In the genomic region with DNA sequence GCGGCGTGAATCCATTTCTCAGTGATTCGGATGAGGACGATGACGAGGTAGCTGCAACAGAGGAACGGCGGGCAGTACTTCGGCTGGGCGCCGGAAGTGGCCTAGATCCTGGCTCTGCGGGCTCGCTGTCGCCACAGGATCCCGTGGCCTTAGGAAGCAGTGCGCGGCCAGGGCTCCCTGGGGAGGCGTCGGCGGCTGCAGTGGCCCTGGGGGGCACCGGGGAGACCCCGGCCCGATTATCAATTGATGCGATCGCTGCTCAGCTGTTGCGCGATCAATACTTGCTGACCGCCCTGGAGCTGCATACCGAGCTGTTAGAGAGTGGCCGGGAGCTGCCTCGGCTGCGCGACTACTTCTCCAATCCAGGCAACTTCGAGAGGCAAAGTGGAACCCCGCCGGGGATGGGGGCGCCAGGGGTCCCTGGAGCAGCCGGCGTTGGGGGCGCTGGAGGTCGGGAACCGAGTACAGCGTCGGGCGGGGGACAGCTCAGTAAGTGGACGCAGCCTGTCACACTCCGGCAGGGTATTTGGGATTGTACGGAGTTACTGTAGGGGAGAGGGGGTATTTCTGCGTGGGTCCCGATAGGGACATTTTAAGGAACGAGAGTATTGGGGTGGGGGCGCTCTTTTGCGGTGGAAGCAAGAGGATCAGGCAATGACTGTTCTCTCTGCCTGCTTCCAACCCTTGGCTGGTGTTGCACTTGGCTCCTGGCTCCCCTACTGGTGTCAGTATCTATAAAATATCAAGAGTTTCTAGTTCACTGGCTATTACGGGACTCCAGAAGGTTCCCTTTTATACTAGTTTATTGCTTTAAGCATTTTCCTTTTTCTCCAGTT, we compare ENCODE assay signal across 8 cellular contexts. TPM values are rescaled to one million over a fixed set of nuclear protein-coding genes. Genes with fewer than 3 reads are reported as not detected.
DNase-seq lines count a peak whose midpoint lies in the region; ATAC-seq and TF ChIP-seq lines count a peak whose summit lies in the region.

No MANE protein-coding gene starts in this region.

- peak overlapping the region; percentile 48 for H3K27ac ChIP-seq in subcutaneous abdominal adipose tissue (ENCODE audit: low read depth, low read length)

- H3K36me3 Mint-ChIP-seq in activated B cell treated with CpG ODN at 0.5 μM for 24 hours (ENCODE audit: low read depth) (peaks cover 34% of the 10 kb centered on the region), memory B cell (peaks cover 11% of the 10 kb centered on the region)

- H3K36me3 ChIP-seq in subcutaneous abdominal adipose tissue (ENCODE audit: control insufficient read depth in 5 of 5, insufficient read depth in 5 of 5, low read length in 5 of 5) = no peaks in the 10 kb centered on the region

- peaks cover 3 to 47% (median 40%) of the 10 kb centered on the region in 5 donors for H3K4me1 ChIP-seq in subcutaneous abdominal adipose tissue (ENCODE audit: control insufficient read depth in 5 of 5, insufficient read depth in 5 of 5, low read length in 5 of 5)

- no peaks in the 10 kb centered on the region for H3K9me3 Mint-ChIP-seq in activated B cell treated with CpG ODN at 0.5 μM for 24 hours
- no peaks in the 10 kb centered on the region for H3K9me3 Mint-ChIP-seq in memory B cell

- H3K4me3 Mint-ChIP-seq in activated B cell treated with CpG ODN at 0.5 μM for 24 hours (peak overlapping the region; percentile 98), memory B cell (peak overlapping the region; percentile 89)

- CTCF ChIA-PET in activated B cell treated with CpG ODN at 0.5 μM for 24 hours (lab: Charles Lee) = interaction anchor here (0.7 to 9.5 kb wide), 2 partner anchors 10 to 61 kb away, joined by 3 to 93 read pairs; no protein-coding TSS in a partner anchor

- H3K27me3 ChIP-seq in subcutaneous abdominal adipose tissue (ENCODE audit: control insufficient read depth in 5 of 5, insufficient read depth in 4 of 5, low read length in 5 of 5) = no peaks in the 10 kb centered on the region

- ATAC-seq in activated B cell treated with CpG ODN at 0.5 μM for 24 hours (ENCODE audit: low read depth) (no peak), memory B cell (ENCODE audit: low read depth) (no peak), GM18517 (IDR thresholded peaks at IDR 0.05; ENCODE audit: unreplicated experiment) (no peak)

- H3K27me3 Mint-ChIP-seq in activated B cell treated with CpG ODN at 0.5 μM for 24 hours = no peaks in the 10 kb centered on the region
- H3K27me3 Mint-ChIP-seq in memory B cell = no peaks in the 10 kb centered on the region

- DNase-seq in COR-L47 (lab: John Stamatoyannopoulos, UW) (peak; percentile 70), GM20000 (ENCODE audit: low spot score) (peak; percentile 12), MV-4-11 (lab: John Stamatoyannopoulos, UW) (peak; percentile 53), activated B cell treated with CpG ODN at 0.5 μM for 24 hours (no peak), memory B cell (ENCODE audit: low spot score in 2 of 2) (peak; percentile 9 to 13)
- DNase-seq in effector CD4-positive, alpha-beta T cell = peak; percentile 4

- peaks cover 65% of the 10 kb centered on the region for H3K4me1 Mint-ChIP-seq in activated B cell treated with CpG ODN at 0.5 μM for 24 hours
- peaks cover 35% of the 10 kb centered on the region for H3K4me1 Mint-ChIP-seq in memory B cell

- H3K4me3 ChIP-seq in subcutaneous abdominal adipose tissue (ENCODE audit: low read depth in 1 of 5, low read length in 5 of 5) = peak overlapping the region; percentile 83 to 100 (median 100)

- POLR2A ChIA-PET in activated B cell treated with CpG ODN at 0.5 μM for 24 hours (lab: Charles Lee) = interaction anchor here (0.6 to 2.0 kb wide), 11 partner anchors 10 to 1234 kb away, joined by 3 to 10 read pairs (median 5); partner anchors contain the start of gene VPS4B

- intact Hi-C loops in activated B cell treated with CpG ODN at 0.5 μM for 24 hours (cut with micrococcal nuclease) = loop anchor here (1.0 to 2.0 kb wide), 12 partner anchors 17 to 1235 kb away; partner anchors contain the start of genes KDSR, PHLPP1, VPS4B and ZCCHC2

- TF ChIP-seq CTCF in GM20000 (IDR thresholded peaks at IDR 0.05; ENCODE audit: extremely low read depth, missing control alignments) = no peak
- TF ChIP-seq CTCF in activated B cell treated with CpG ODN at 0.5 μM for 24 hours (IDR thresholded peaks at IDR 0.05) = no peak

- H3K27ac Mint-ChIP-seq in activated B cell treated with CpG ODN at 0.5 μM for 24 hours (peak overlapping the region; percentile 95), memory B cell (peak overlapping the region; percentile 92)

- H3K9me3 ChIP-seq in subcutaneous abdominal adipose tissue (ENCODE audit: control insufficient read depth in 5 of 5, low read length in 5 of 5) = no peaks in the 10 kb centered on the region

- H3K9ac ChIP-seq in subcutaneous abdominal adipose tissue (ENCODE audit: low read length in 5 of 5) = peak overlapping the region; percentile 32 to 95 (median 93)

RNA-seq across cellular contexts. Expression of gene RELCH, which starts 0.7 kb away (rescaled TPM):
- 45.4 and 59.0 TPM in 2 replicates for total RNA-seq in activated B cell treated with CpG ODN at 0.5 μM for 24 hours

RNA-seq across cellular contexts. Expression of gene PIGN, which starts 0.9 kb away (rescaled TPM):
- 26.4 and 29.4 TPM in 2 replicates for total RNA-seq in activated B cell treated with CpG ODN at 0.5 μM for 24 hours
